In the genomic region with DNA sequence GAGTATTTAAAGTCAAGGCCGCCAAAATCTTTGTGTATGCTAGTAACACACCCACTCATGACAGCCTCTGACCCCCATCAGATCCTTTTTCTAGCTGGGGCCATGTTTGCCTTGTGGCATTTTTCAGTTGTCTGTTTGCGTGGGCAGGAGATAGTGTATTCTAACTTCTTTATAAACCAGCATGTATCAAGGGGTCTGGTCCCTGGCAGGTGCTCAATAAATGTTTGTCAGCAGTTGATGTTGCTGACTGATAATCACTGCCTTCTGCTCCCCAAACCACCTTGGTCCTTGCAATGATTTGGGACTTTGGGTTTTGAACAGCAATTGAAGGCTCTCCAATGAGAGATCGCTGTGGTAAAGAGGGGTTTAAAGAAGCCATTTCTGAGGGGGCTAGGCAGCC, we compare ENCODE assay signal across 23 cellular contexts. TPM values are rescaled to one million over a fixed set of nuclear protein-coding genes. Genes with fewer than 3 reads are reported as not detected.
"Had no signal": no experiment of that assay in that cellular context is flagged by ENCODE, and none has a peak within 500 bp of the region (broad histone marks: within the 10 kb centered on the region; RNA-seq: fewer than 3 reads in every experiment).

No MANE protein-coding gene starts in this region.

- ATAC-seq: gastrocnemius medialis, left lung, natural killer cell, psoas muscle, right lobe of liver had no signal

- DNase-seq: effector memory CD4-positive, alpha-beta T cell; gastrocnemius medialis; glutamatergic neuron; immature natural killer cell; left lung; natural killer cell; occipital lobe; psoas muscle; retina; right lobe of liver; spleen; stimulated activated CD4-positive, alpha-beta T cell treated with anti-CD3 and anti-CD28 coated beads, Interleukin-15, amount 100 ng/mL, for 24 hours; stimulated activated CD4-positive, alpha-beta T cell treated with anti-CD3 and anti-CD28 coated beads, Interleukin-1b, Interleukin-23, amount 100 ng/mL, for 48 hours; stimulated activated CD4-positive, alpha-beta T cell treated with anti-CD3 and anti-CD28 coated beads, Interleukin-4, amount 100 ng/mL, for 24 hours; stimulated activated naive CD4-positive, alpha-beta T cell; stomach; substantia nigra; transverse colon had no signal

- H3K36me3 ChIP-seq: esophagus muscularis mucosa, gastrocnemius medialis, left lung, right lobe of liver, spleen, stomach, thoracic aorta, transverse colon had no signal

- H3K36me3 Mint-ChIP-seq: immature natural killer cell, natural killer cell had no signal

- H3K79me2 ChIP-seq: parathyroid adenoma had no signal

- H3K9me3 Mint-ChIP-seq: immature natural killer cell, natural killer cell had no signal

- H2AFZ ChIP-seq: parathyroid adenoma had no signal

- H3K9ac ChIP-seq: parathyroid adenoma had no signal

- H3K4me3 Mint-ChIP-seq: immature natural killer cell, natural killer cell had no signal

- H3K27me3 ChIP-seq: esophagus muscularis mucosa, gastrocnemius medialis, left lung, right lobe of liver, spleen, stomach, transverse colon had no signal

- H3K27ac Mint-ChIP-seq: immature natural killer cell, natural killer cell had no signal

- H3K4me3 ChIP-seq: esophagus muscularis mucosa, gastrocnemius medialis, left lung, lung, psoas muscle, right lobe of liver, spleen, stomach, thoracic aorta, transverse colon had no signal

- H3K27ac ChIP-seq: epithelial cell of prostate, gastrocnemius medialis, left lung, parathyroid adenoma, right lobe of liver, stomach, thoracic aorta had no signal

- H3K9me3 ChIP-seq: esophagus muscularis mucosa, gastrocnemius medialis, left lung, psoas muscle, right lobe of liver, spleen, stomach, thoracic aorta, transverse colon had no signal

- H3K4me1 Mint-ChIP-seq: immature natural killer cell, natural killer cell had no signal

RNA-seq across cellular contexts. Expression of gene RARB, which starts 19.2 kb away (rescaled TPM):
- total RNA-seq: natural killer cell had no signal
